ENCODE assay signal across 11 cellular contexts in genomic region chr18:61764381-61764780, GRCh38.
DNase-seq lines count a peak whose midpoint lies in the region; ATAC-seq, FAIRE-seq and TF ChIP-seq lines count a peak whose summit lies in the region.
"Had no signal": no experiment of that assay in that cellular context is flagged by ENCODE, and none has a peak within 500 bp of the region (broad histone marks: within the 10 kb centered on the region; RNA-seq: fewer than 3 reads in every experiment).

No MANE protein-coding gene starts in this region.

- peak; percentile 87 for ATAC-seq in DND-41 (ENCODE audit: insufficient read depth, low read depth)
- ATAC-seq in GM19463 (IDR thresholded peaks at IDR 0.05; ENCODE audit: unreplicated experiment) = peak; percentile 79
- ATAC-seq in HG03571 (IDR thresholded peaks at IDR 0.05; ENCODE audit: unreplicated experiment) = no peak
- ATAC-seq in HG02678 (IDR thresholded peaks at IDR 0.05; ENCODE audit: unreplicated experiment) = no peak

- H4K20me1 ChIP-seq in DND-41 (ENCODE audit: insufficient read depth, low read length) = no peaks in the 10 kb centered on the region
- H4K20me1 ChIP-seq: BLaER1 had no signal

- no peak overlapping the region for H2AFZ ChIP-seq in DND-41 (ENCODE audit: low read depth, low read length)

- H3K27ac ChIP-seq in DND-41 (ENCODE audit: low read length) (no peak overlapping the region), kidney (ENCODE audit: low read depth in 2 of 2, low read length in 2 of 2) (no peak overlapping the region)
- H3K27ac ChIP-seq: BLaER1, SK-N-MC had no signal

- H3K36me3 ChIP-seq in DND-41 (ENCODE audit: insufficient read depth, low read length) = no peaks in the 10 kb centered on the region
- no peaks in the 10 kb centered on the region for H3K36me3 ChIP-seq in kidney (ENCODE audit: control insufficient read depth in 1 of 2, insufficient read depth in 2 of 2, low read length in 2 of 2)
- H3K36me3 ChIP-seq: BLaER1 had no signal

- no peak for FAIRE-seq in kidney (lab: Jason Lieb, UNC)

- no peak overlapping the region for H3K4me2 ChIP-seq in DND-41 (ENCODE audit: insufficient read depth, low read length)
- H3K4me2 ChIP-seq: BLaER1 had no signal

- H3K4me3 ChIP-seq in DND-41 (ENCODE audit: low read depth in 1 of 2, low read length in 2 of 2) = no peak overlapping the region
- no peak overlapping the region for H3K4me3 ChIP-seq in kidney (ENCODE audit: low read length in 2 of 2)
- H3K4me3 ChIP-seq: BLaER1, SK-N-MC had no signal

- intact Hi-C loops in kidney (cut with DNase I) = no loop called here

- TF ChIP-seq CTCF in DND-41 (IDR thresholded peaks at IDR 0.05; ENCODE audit: borderline replicate concordance, extremely low read depth, low read length, poor library complexity, severe bottlenecking) = no peak
- TF ChIP-seq CTCF in kidney (IDR thresholded peaks at IDR 0.05; ENCODE audit: borderline replicate concordance, extremely low read depth, insufficient read depth) = no peak

- DNase-seq in DND-41 (peak; percentile 15), NOMO-1 treated with dmso at 0.1 percent for 144 hours (lab: John Stamatoyannopoulos, UW; ENCODE audit: unreplicated experiment) (peak; percentile 17), immature natural killer cell (peak; percentile 60 to 71 (median 68)), NCI-H1694 treated with DMSO at 0.1 percent for 48 hours (lab: John Stamatoyannopoulos, UW) (no peak), kidney (no peak)
- DNase-seq: NCI-H510A had no signal

- H3K4me1 Mint-ChIP-seq in immature natural killer cell = peaks cover 21 to 28% of the 10 kb centered on the region in 2 donors

- H3K79me2 ChIP-seq in DND-41 (ENCODE audit: insufficient read depth, low read length) = no peaks in the 10 kb centered on the region

- peaks cover 0 to 1% (median 0%) of the 10 kb centered on the region in 6 donors for H3K9me3 Mint-ChIP-seq in immature natural killer cell

- peaks cover 17% of the 10 kb centered on the region for H3K4me1 ChIP-seq in DND-41 (ENCODE audit: insufficient read depth, low read length)
- peaks cover 0 to 3% of the 10 kb centered on the region in 2 donors for H3K4me1 ChIP-seq in kidney (ENCODE audit: control insufficient read depth in 1 of 2, insufficient read depth in 1 of 2, low read depth in 1 of 2, low read length in 2 of 2)

- peaks cover 0 to 2% (median 1%) of the 10 kb centered on the region in 3 donors for H3K36me3 Mint-ChIP-seq in immature natural killer cell

- H3K9me3 ChIP-seq in DND-41 (ENCODE audit: insufficient read depth, low read length, severe bottlenecking) = no peaks in the 10 kb centered on the region
- H3K9me3 ChIP-seq in kidney (ENCODE audit: control insufficient read depth in 1 of 2, low read length in 2 of 2) = no peaks in the 10 kb centered on the region

- H3K27ac Mint-ChIP-seq in immature natural killer cell = peak overlapping the region in 5 of 6 donors; percentile 8 to 66 (median 52)

- H3K27me3 ChIP-seq in DND-41 (ENCODE audit: insufficient read depth, low read length, poor library complexity) = no peaks in the 10 kb centered on the region
- H3K27me3 ChIP-seq: BLaER1 had no signal

- H3K27me3 Mint-ChIP-seq in immature natural killer cell (ENCODE audit: low read depth in 3 of 3) = peaks cover 24 to 34% (median 26%) of the 10 kb centered on the region in 3 donors

- H3K9ac ChIP-seq in DND-41 (ENCODE audit: low read depth, low read length) = no peak overlapping the region
- no peak overlapping the region for H3K9ac ChIP-seq in kidney (ENCODE audit: low read length in 2 of 2)
- H3K9ac ChIP-seq: BLaER1 had no signal

- H3K4me3 Mint-ChIP-seq in immature natural killer cell = peak overlapping the region in 3 of 5 donors; percentile 42 to 53 (median 52)

Comparison
In these comparisons a context has a peak if more than half of its experiments do, and no peak if none do; other contexts are left out.
1. ATAC-seq: peak in DND-41 (single experiment) and GM19463 (single experiment); none in HG03571 (single experiment) and HG02678 (single experiment).
2. DNase-seq: peak in DND-41 (single experiment), NOMO-1 treated with dmso at 0.1 percent for 144 hours (single experiment) and immature natural killer cell (3 of 3); none in NCI-H1694 treated with DMSO at 0.1 percent for 48 hours (single experiment) and kidney (single experiment).